ENCODE assay signal across 17 cellular contexts in genomic region chr6:101758338-101758737, GRCh38.
"Had no signal": no experiment of that assay in that cellular context is flagged by ENCODE, and none has a peak within 500 bp of the region (broad histone marks: within the 10 kb centered on the region; RNA-seq: fewer than 3 reads in every experiment).

No MANE protein-coding gene starts in this region.

- H3K9me3 ChIP-seq: SJCRH30 had no signal

- H3K36me3 ChIP-seq: SJCRH30 had no signal

- H3K4me1 ChIP-seq: SJCRH30 had no signal

- H3K27ac ChIP-seq: RWPE1, SJCRH30 had no signal

- H3K27me3 ChIP-seq: SJCRH30 had no signal

- ATAC-seq: Panc1, PC-3 had no signal

- H3K4me3 ChIP-seq: SJCRH30 had no signal

- DNase-seq: KBM-7, MV-4-11, NCI-H1048, NCI-H1105, NCI-H1436 treated with DMSO at 0.1 percent for 48 hours, NCI-H1694, NCI-H187 treated with DMSO at 0.1 percent for 48 hours, NCI-H2029 treated with DMSO at 0.1 percent for 48 hours, NCI-H2171 treated with DMSO at 0.1 percent for 48 hours, NCI-H524, NCI-H526 treated with DMSO at 0.1 percent for 48 hours, NCI-H774, PC-3, SHP77 treated with DMSO at 0.1 percent for 48 hours, SJCRH30 had no signal
